23 cellular contexts compared by ENCODE assay signal in genomic region chr3:129370248-129370964, GRCh38. TPM values are rescaled to one million over a fixed set of nuclear protein-coding genes. Genes with fewer than 3 reads are reported as not detected.
"Had no signal": no experiment of that assay in that cellular context is flagged by ENCODE, and none has a peak within 500 bp of the region (broad histone marks: within the 10 kb centered on the region; RNA-seq: fewer than 3 reads in every experiment).

No MANE protein-coding gene starts in this region.

- H3K9me3 ChIP-seq: body of pancreas, mucosa of descending colon, sigmoid colon, thoracic aorta, upper lobe of left lung had no signal

- H3K27ac Mint-ChIP-seq: activated naive CD4-positive, alpha-beta T cell treated with anti-CD3 and anti-CD28 coated beads, Interleukin-2, amount 10 ng/mL, durations not matched to agents 7 days and 5 days; activated naive CD8-positive, alpha-beta T cell treated with anti-CD3 and anti-CD28 coated beads, Interleukin-2, amount 50 U/mL, for 24 hours; stimulated activated naive B cell treated with anti-CD40 and anti-IgM and Interleukin-4, amounts not matched to agents 10 μg/mL and 1 μg/mL and 100 μg/mL, for 72 hours had no signal

- H3K27me3 Mint-ChIP-seq: activated naive CD4-positive, alpha-beta T cell treated with anti-CD3 and anti-CD28 coated beads, Interleukin-2, amount 10 ng/mL, durations not matched to agents 7 days and 5 days; activated naive CD8-positive, alpha-beta T cell treated with anti-CD3 and anti-CD28 coated beads, Interleukin-2, amount 50 U/mL, for 24 hours; stimulated activated naive B cell treated with anti-CD40 and anti-IgM and Interleukin-4, amounts not matched to agents 10 μg/mL and 1 μg/mL and 100 μg/mL, for 72 hours had no signal

- H3K9me3 Mint-ChIP-seq: activated naive CD4-positive, alpha-beta T cell treated with anti-CD3 and anti-CD28 coated beads, Interleukin-2, amount 10 ng/mL, durations not matched to agents 7 days and 5 days; activated naive CD8-positive, alpha-beta T cell treated with anti-CD3 and anti-CD28 coated beads, Interleukin-2, amount 50 U/mL, for 24 hours; neural crest cell; stimulated activated naive B cell treated with anti-CD40 and anti-IgM and Interleukin-4, amounts not matched to agents 10 μg/mL and 1 μg/mL and 100 μg/mL, for 72 hours had no signal

- H3K27ac ChIP-seq: body of pancreas, cardiac muscle cell, foreskin keratinocyte, sigmoid colon, thoracic aorta, upper lobe of left lung had no signal

- H3K36me3 ChIP-seq: cardiac muscle cell, sigmoid colon, thoracic aorta, upper lobe of left lung had no signal

- DNase-seq: activated CD8-positive, alpha-beta memory T cell treated with anti-CD3 and anti-CD28 coated beads, Interleukin-2, amount 50 U/mL, for 48 hours; activated effector memory CD4-positive, alpha-beta T cell treated with Interleukin-2 at 50 U/mL for 16 hours; activated naive CD4-positive, alpha-beta T cell treated with anti-CD3 and anti-CD28 coated beads, Interleukin-2, amount 10 ng/mL, durations not matched to agents 7 days and 5 days; activated naive CD8-positive, alpha-beta T cell treated with anti-CD3 and anti-CD28 coated beads, Interleukin-2, amount 50 U/mL, for 24 hours; activated T-cell treated with anti-CD3 and anti-CD28 coated beads, Interleukin-2, amount 50 U/mL, for 48 hours; body of pancreas; effector CD4-positive, alpha-beta T cell; foreskin keratinocyte; left colon; mesendoderm; mucosa of descending colon; posterior cingulate gyrus; sigmoid colon; stimulated activated CD4-positive, alpha-beta T cell treated with anti-CD3 and anti-CD28 coated beads, Interleukin-15, amount 100 ng/mL, for 24 hours; stimulated activated naive B cell treated with anti-CD40 and anti-IgM and Interleukin-4, amounts not matched to agents 10 μg/mL and 1 μg/mL and 100 μg/mL, for 72 hours; T-helper 1 cell; upper lobe of left lung had no signal

- H3K4me3 ChIP-seq: body of pancreas, cardiac muscle cell, mucosa of descending colon, sigmoid colon, smooth muscle cell, thoracic aorta, upper lobe of left lung had no signal

- H3K4me1 ChIP-seq: body of pancreas, foreskin keratinocyte, sigmoid colon, upper lobe of left lung had no signal

- ATAC-seq: activated naive CD8-positive, alpha-beta T cell treated with anti-CD3 and anti-CD28 coated beads, Interleukin-2, amount 50 U/mL, for 24 hours; body of pancreas; foreskin keratinocyte; left colon; mucosa of descending colon; stimulated activated naive B cell treated with anti-CD40 and anti-IgM and Interleukin-4, amounts not matched to agents 10 μg/mL and 1 μg/mL and 100 μg/mL, for 72 hours had no signal

- H3K4me1 Mint-ChIP-seq: activated naive CD4-positive, alpha-beta T cell treated with anti-CD3 and anti-CD28 coated beads, Interleukin-2, amount 10 ng/mL, durations not matched to agents 7 days and 5 days; activated naive CD8-positive, alpha-beta T cell treated with anti-CD3 and anti-CD28 coated beads, Interleukin-2, amount 50 U/mL, for 24 hours; neural crest cell; stimulated activated naive B cell treated with anti-CD40 and anti-IgM and Interleukin-4, amounts not matched to agents 10 μg/mL and 1 μg/mL and 100 μg/mL, for 72 hours had no signal

- H3K36me3 Mint-ChIP-seq: activated naive CD4-positive, alpha-beta T cell treated with anti-CD3 and anti-CD28 coated beads, Interleukin-2, amount 10 ng/mL, durations not matched to agents 7 days and 5 days had no signal

- H3K4me2 ChIP-seq: smooth muscle cell had no signal

- H3K4me3 Mint-ChIP-seq: activated naive CD4-positive, alpha-beta T cell treated with anti-CD3 and anti-CD28 coated beads, Interleukin-2, amount 10 ng/mL, durations not matched to agents 7 days and 5 days; activated naive CD8-positive, alpha-beta T cell treated with anti-CD3 and anti-CD28 coated beads, Interleukin-2, amount 50 U/mL, for 24 hours; neural crest cell; stimulated activated naive B cell treated with anti-CD40 and anti-IgM and Interleukin-4, amounts not matched to agents 10 μg/mL and 1 μg/mL and 100 μg/mL, for 72 hours had no signal

- H3K27me3 ChIP-seq: body of pancreas, cardiac muscle cell, sigmoid colon, upper lobe of left lung had no signal

RNA-seq across cellular contexts. Expression of gene EFCAB12, which starts 58.0 kb away (rescaled TPM):
- total RNA-seq: chondrocyte, lower leg skin had no signal
- polyA plus RNA-seq: smooth muscle cell had no signal
